In genomic region chr4:38154251-38154650, GRCh38 we compare ENCODE assay signal across 12 cellular contexts.
DNase-seq lines count a peak whose midpoint lies in the region; ATAC-seq and TF ChIP-seq lines count a peak whose summit lies in the region.
"Had no signal": no experiment of that assay in that cellular context is flagged by ENCODE, and none has a peak within 500 bp of the region (broad histone marks: within the 10 kb centered on the region; RNA-seq: fewer than 3 reads in every experiment).

No MANE protein-coding gene starts in this region.

- 52 to 57% methylated on average over 5 of the region's 5 CpGs for WGBS in body of pancreas, 2 donors

- intact Hi-C loops in CD4-positive, alpha-beta T cell (cut with DNase I, micrococcal nuclease): loop anchor here in 1 of 2 experiments (2.0 kb wide), 1 partner anchor 23 kb away; no protein-coding TSS in a partner anchor
- intact Hi-C loops in body of pancreas (cut with DNase I): no loop called here

- peak overlapping the region; percentile 35 for H3K4me3 Mint-ChIP-seq in CD4-positive, alpha-beta T cell
- H3K4me3 Mint-ChIP-seq in nephron: peak overlapping the region in 1 of 3 experiments; percentile 15

- peaks cover 54% of the 10 kb centered on the region for H3K4me1 Mint-ChIP-seq in CD4-positive, alpha-beta T cell (ENCODE audit: low read depth)
- H3K4me1 Mint-ChIP-seq in nephron: peaks cover 60% of the 10 kb centered on the region

- ATAC-seq in CD4-positive, alpha-beta T cell (ENCODE audit: poor library complexity): no peak
- ATAC-seq in body of pancreas: no peak
- ATAC-seq in HG03442 (IDR thresholded peaks at IDR 0.05; ENCODE audit: unreplicated experiment): no peak

- TF ChIP-seq POLR2A in body of pancreas (IDR thresholded peaks at IDR 0.05): no peak

- no peak for TF ChIP-seq CTCF in CD4-positive, alpha-beta T cell (IDR thresholded peaks at IDR 0.05)
- TF ChIP-seq CTCF in body of pancreas (IDR thresholded peaks at IDR 0.05) (no peak), nephron (IDR thresholded peaks at IDR 0.05; ENCODE audit: unreplicated experiment in 3 of 3) (no peak)

- H3K27me3 ChIP-seq in CD4-positive, alpha-beta T cell (ENCODE audit: control insufficient read depth, insufficient read depth, low read length): no peaks in the 10 kb centered on the region
- H3K27me3 ChIP-seq in body of pancreas: no peaks in the 10 kb centered on the region
- H3K27me3 ChIP-seq: breast epithelium, uterus had no signal

- POLR2A ChIA-PET in CD4-positive, alpha-beta T cell (lab: Charles Lee): interaction anchor here (1.8 kb wide), 1 partner anchor 23 kb away, joined by 8 read pairs; no protein-coding TSS in a partner anchor

- DNase-seq in NCI-H2196 (lab: John Stamatoyannopoulos, UW; ENCODE audit: unreplicated experiment): peak; percentile 15
- no peak for DNase-seq in NCI-H2196 treated with DMSO at 0.1 percent for 48 hours (lab: John Stamatoyannopoulos, UW; ENCODE audit: unreplicated experiment)
- peak in 1 of 10 experiments; percentile 8 for DNase-seq in CD4-positive, alpha-beta T cell
- DNase-seq in body of pancreas: peak in 1 of 4 donors; percentile 34
- DNase-seq in KBM-7: no peak
- DNase-seq in hippocampal formation (lab: John Stamatoyannopoulos, UW): no peak
- DNase-seq: NCI-H2171, uterus had no signal

- in situ Hi-C loops in KBM-7 (cut with MboI; ENCODE audit: low pct_unique_long_range_greater_than_20kb, low sequenced_read_pairs): no loop called here

- H3K27me3 Mint-ChIP-seq in CD4-positive, alpha-beta T cell: no peaks in the 10 kb centered on the region
- H3K27me3 Mint-ChIP-seq in nephron (ENCODE audit: low read depth): peaks cover 4% of the 10 kb centered on the region

- no peaks in the 10 kb centered on the region for H3K9me3 ChIP-seq in CD4-positive, alpha-beta T cell (ENCODE audit: control insufficient read depth, low read length)
- no peaks in the 10 kb centered on the region for H3K9me3 ChIP-seq in body of pancreas
- H3K9me3 ChIP-seq: breast epithelium, mucosa of descending colon, uterus had no signal

- no peaks in the 10 kb centered on the region for H3K36me3 ChIP-seq in body of pancreas (replicated peaks in 1 of 2; ENCODE audit: insufficient read depth in 1 of 2, low read depth in 2 of 2)
- H3K36me3 ChIP-seq: breast epithelium, uterus had no signal

- H3K4me3 ChIP-seq in body of pancreas: no peak overlapping the region
- H3K4me3 ChIP-seq: breast epithelium, mucosa of descending colon, uterus had no signal

- no peaks in the 10 kb centered on the region for H3K9me3 Mint-ChIP-seq in CD4-positive, alpha-beta T cell
- no peaks in the 10 kb centered on the region for H3K9me3 Mint-ChIP-seq in nephron

- peaks cover 32% of the 10 kb centered on the region for H3K4me1 ChIP-seq in body of pancreas
- H3K4me1 ChIP-seq: uterus had no signal

- CTCF ChIA-PET in CD4-positive, alpha-beta T cell (lab: Charles Lee): interaction anchor here (1.1 to 2.0 kb wide), 2 partner anchors 25 to 42 kb away, joined by 3 to 5 read pairs; no protein-coding TSS in a partner anchor

- no peaks in the 10 kb centered on the region for H3K36me3 Mint-ChIP-seq in CD4-positive, alpha-beta T cell (ENCODE audit: low read depth)
- H3K36me3 Mint-ChIP-seq in nephron (ENCODE audit: low read depth): no peaks in the 10 kb centered on the region

- H3K27ac ChIP-seq in CD4-positive, alpha-beta T cell (ENCODE audit: low read depth, low read length): no peak overlapping the region
- H3K27ac ChIP-seq in body of pancreas: peak overlapping the region; percentile 57 to 85 (median 78)

- no peak overlapping the region for H3K27ac Mint-ChIP-seq in CD4-positive, alpha-beta T cell
- peak overlapping the region; percentile 9 to 77 (median 55) for H3K27ac Mint-ChIP-seq in nephron
